11 cellular contexts compared by ENCODE assay signal in the genomic region with DNA sequence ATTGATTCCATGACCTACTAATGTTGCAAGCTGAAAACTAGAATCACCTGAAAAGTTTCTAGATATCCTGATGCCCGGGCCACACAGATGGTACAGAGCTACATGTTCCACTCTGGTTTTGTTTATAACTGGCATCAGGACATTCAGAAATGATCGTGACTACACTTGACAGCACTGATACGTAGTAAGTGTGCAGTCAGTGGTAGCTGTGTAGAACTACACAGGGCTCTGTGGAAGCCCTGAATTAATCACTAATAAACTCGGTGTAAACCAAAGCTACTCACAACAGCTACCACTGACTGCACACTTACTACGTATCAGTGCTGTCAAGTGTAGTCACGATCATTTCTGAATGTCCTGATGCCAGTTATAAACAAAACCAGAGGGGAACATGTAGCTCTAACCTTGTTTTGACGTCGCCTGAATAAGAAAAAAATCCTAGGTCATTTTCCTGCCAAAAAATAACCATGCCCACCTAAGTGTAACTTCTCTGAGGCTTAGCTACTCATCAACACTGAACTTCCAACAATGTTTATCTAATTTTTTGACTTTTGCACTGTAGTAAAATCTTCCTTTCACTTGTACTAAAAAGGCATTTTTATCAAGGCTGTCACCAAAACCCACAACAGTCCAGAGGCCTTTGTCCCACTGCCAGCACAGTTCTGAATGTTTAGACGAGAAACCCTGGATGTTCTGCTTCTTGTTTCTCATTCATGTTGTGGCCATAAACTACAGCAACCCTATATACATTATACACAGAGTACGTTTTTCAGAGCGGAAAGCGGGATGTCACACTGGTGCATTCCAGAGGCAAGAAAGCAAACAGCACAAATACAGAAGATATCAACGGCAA.
DNase-seq lines count a peak whose midpoint lies in the region; ATAC-seq and TF ChIP-seq lines count a peak whose summit lies in the region.
"Had no signal": no experiment of that assay in that cellular context is flagged by ENCODE, and none has a peak within 500 bp of the region (broad histone marks: within the 10 kb centered on the region; RNA-seq: fewer than 3 reads in every experiment).

No MANE protein-coding gene starts in this region.

- peak; percentile 52 for DNase-seq in AG08395 (ENCODE audit: low spot score)
- no peak for DNase-seq in ascending aorta (ENCODE audit: low spot score in 2 of 2)
- DNase-seq in left ventricle myocardium inferior: no peak
- DNase-seq in prostate gland (ENCODE audit: low spot score): no peak
- DNase-seq in AML-193 (lab: John Stamatoyannopoulos, UW): no peak
- no peak for DNase-seq in SHP77 (lab: John Stamatoyannopoulos, UW)
- DNase-seq: caudate nucleus, NCI-H1092 treated with DMSO at 0.1 percent for 48 hours, OCI-M1 had no signal

- peaks cover 0 to 30% of the 10 kb centered on the region in 2 donors for H3K4me1 ChIP-seq in ascending aorta
- H3K4me1 ChIP-seq in left ventricle myocardium inferior: peaks cover 59% of the 10 kb centered on the region
- H3K4me1 ChIP-seq in prostate gland (replicated peaks): no peaks in the 10 kb centered on the region

- TF ChIP-seq CTCF in ascending aorta (IDR thresholded peaks at IDR 0.05) (no peak), left ventricle myocardium inferior (IDR thresholded peaks at IDR 0.05; ENCODE audit: borderline replicate concordance) (no peak), prostate gland (IDR thresholded peaks at IDR 0.05) (no peak)

- no peak for ATAC-seq in HG02840 (IDR thresholded peaks at IDR 0.05; ENCODE audit: low FRiP score, unreplicated experiment)
- no peak for ATAC-seq in GM19463 (IDR thresholded peaks at IDR 0.05; ENCODE audit: unreplicated experiment)

- no peak for TF ChIP-seq POLR2A in prostate gland (IDR thresholded peaks at IDR 0.05)

- H3K27me3 ChIP-seq in ascending aorta (no peaks in the 10 kb centered on the region), left ventricle myocardium inferior (ENCODE audit: low read depth) (no peaks in the 10 kb centered on the region), prostate gland (replicated peaks; ENCODE audit: insufficient read depth) (no peaks in the 10 kb centered on the region)

- H3K4me3 ChIP-seq in ascending aorta (peak overlapping the region in 1 of 2 donors; percentile 34), left ventricle myocardium inferior (no peak overlapping the region), prostate gland (no peak overlapping the region)

- intact Hi-C loops in ascending aorta (cut with DNase I): loop anchor here (5.0 to 10.0 kb wide), 3 partner anchors 111 to 222 kb away; partner anchors contain the start of gene TGFBR3
- intact Hi-C loops in left ventricle myocardium inferior (cut with micrococcal nuclease): loop anchor here (10.0 kb wide), 1 partner anchor 148 kb away; the partner anchor contains the start of gene TGFBR3
- intact Hi-C loops in prostate gland (cut with DNase I): no loop called here

- peak overlapping the region; percentile 54 to 74 for H3K27ac ChIP-seq in ascending aorta
- H3K27ac ChIP-seq in left ventricle myocardium inferior (replicated peaks): peak overlapping the region; percentile 85
- H3K27ac ChIP-seq in prostate gland: peak overlapping the region; percentile 59 to 64

- 30% methylated on average over 13 of the region's 13 CpGs for WGBS in prostate gland

- no peaks in the 10 kb centered on the region for H3K9me3 ChIP-seq in ascending aorta
- no peaks in the 10 kb centered on the region for H3K9me3 ChIP-seq in left ventricle myocardium inferior (replicated peaks)
- no peaks in the 10 kb centered on the region for H3K9me3 ChIP-seq in prostate gland

- H3K36me3 ChIP-seq in ascending aorta (no peaks in the 10 kb centered on the region), left ventricle myocardium inferior (peaks cover 17% of the 10 kb centered on the region), prostate gland (no peaks in the 10 kb centered on the region)
